ENCODE assay signal across 6 cellular contexts in the genomic region with DNA sequence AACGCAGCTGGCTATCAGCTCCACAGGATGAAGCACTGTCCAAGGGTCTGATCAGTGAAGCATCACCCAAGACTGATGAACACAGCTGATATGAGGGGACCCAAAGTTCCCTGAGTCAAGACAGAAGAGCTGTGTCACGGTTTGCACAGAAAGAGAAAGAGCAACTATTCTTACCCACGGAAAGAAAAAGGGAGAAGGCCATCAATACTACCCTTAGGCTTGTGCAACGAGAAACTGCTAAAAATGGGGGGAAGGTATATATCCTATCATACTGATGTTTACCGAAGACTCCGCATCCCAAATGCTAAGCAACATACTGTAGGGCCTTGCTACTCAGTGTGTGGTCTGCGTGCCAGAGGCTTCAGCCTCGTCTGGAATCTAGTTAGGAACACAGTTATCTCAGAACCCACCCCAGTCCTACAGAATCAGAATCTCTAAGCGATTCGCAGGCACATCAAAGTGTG. TPM values are rescaled to one million over a fixed set of nuclear protein-coding genes. Genes with fewer than 3 reads are reported as not detected.
DNase-seq lines count a peak whose midpoint lies in the region; ATAC-seq and TF ChIP-seq lines count a peak whose summit lies in the region.

No MANE protein-coding gene starts in this region.

- peak overlapping the region; percentile 71 for H3K27ac ChIP-seq in HUES64 (ENCODE audit: low read depth, low read length)
- H3K27ac ChIP-seq in naive thymus-derived CD4-positive, alpha-beta T cell (ENCODE audit: low read depth, low read length): peak overlapping the region; percentile 92

- no peaks in the 10 kb centered on the region for H3K9me3 ChIP-seq in HUES64 (ENCODE audit: insufficient read depth, low read depth, low read length)
- no peaks in the 10 kb centered on the region for H3K9me3 ChIP-seq in naive thymus-derived CD4-positive, alpha-beta T cell (ENCODE audit: control insufficient read depth in 2 of 3, low read length in 3 of 3)

- peak overlapping the region; percentile 88 for H3K9ac ChIP-seq in HUES64 (ENCODE audit: low read depth, low read length)

- 6% methylated on average over 10 of the region's 10 CpGs for WGBS in HUES64

- DNase-seq in astrocyte of the cerebellum (ENCODE audit: low read depth): no peak
- peak in 1 of 9 donors; percentile 23 for DNase-seq in naive thymus-derived CD4-positive, alpha-beta T cell
- DNase-seq in middle frontal gyrus (ENCODE audit: extremely low spot score, low spot score): no peak

- H3K4me3 Mint-ChIP-seq in naive thymus-derived CD4-positive, alpha-beta T cell: peak overlapping the region; percentile 91 to 99 (median 96)

- peaks cover 2% of the 10 kb centered on the region; the same call in 1 of the 2 replicates for H3K4me1 ChIP-seq in HUES64 (ENCODE audit: insufficient read depth, low read length)
- peaks cover 18 to 35% of the 10 kb centered on the region in 2 donors for H3K4me1 ChIP-seq in naive thymus-derived CD4-positive, alpha-beta T cell (ENCODE audit: control insufficient read depth in 2 of 2, insufficient read depth in 2 of 2, low read length in 2 of 2)

- in situ Hi-C loops in astrocyte of the cerebellum (cut with HindIII; ENCODE audit: low sequenced_read_pairs): no loop called here

- TF ChIP-seq CTCF in astrocyte of the cerebellum (IDR thresholded peaks at IDR 0.05; ENCODE audit: low read depth, low read length, missing control alignments): no peak

- H3K36me3 ChIP-seq in HUES64 (ENCODE audit: insufficient read depth, low read length): peaks cover 10% of the 10 kb centered on the region; the same call in 1 of the 2 replicates
- H3K36me3 ChIP-seq in naive thymus-derived CD4-positive, alpha-beta T cell (ENCODE audit: control insufficient read depth in 2 of 3, insufficient read depth in 3 of 3, low read length in 3 of 3): peaks cover 0 to 15% (median 0%) of the 10 kb centered on the region in 3 experiments

- H3K27me3 ChIP-seq in HUES64 (ENCODE audit: insufficient read depth, low read length): no peaks in the 10 kb centered on the region
- H3K27me3 ChIP-seq in naive thymus-derived CD4-positive, alpha-beta T cell (ENCODE audit: control insufficient read depth in 2 of 2, insufficient read depth in 2 of 2, low read length in 2 of 2): no peaks in the 10 kb centered on the region

- H3K4me3 ChIP-seq in HUES64 (ENCODE audit: low read length): peak overlapping the region; percentile 84
- H3K4me3 ChIP-seq in astrocyte of the cerebellum (ENCODE audit: low read depth, low read length): peak overlapping the region; percentile 80
- peak overlapping the region; percentile 99 for H3K4me3 ChIP-seq in naive thymus-derived CD4-positive, alpha-beta T cell (ENCODE audit: low read length)

- H3K27me3 Mint-ChIP-seq in naive thymus-derived CD4-positive, alpha-beta T cell: peaks cover 0 to 4% (median 0%) of the 10 kb centered on the region in 5 donors

- ATAC-seq in naive thymus-derived CD4-positive, alpha-beta T cell: peak; percentile 25
- ATAC-seq in HG03175 (IDR thresholded peaks at IDR 0.05; ENCODE audit: unreplicated experiment) (no peak), HG03521 (IDR thresholded peaks at IDR 0.05; ENCODE audit: unreplicated experiment) (no peak)

- POLR2A ChIA-PET in naive thymus-derived CD4-positive, alpha-beta T cell (lab: Charles Lee): interaction anchor here (0.5 to 7.4 kb wide), 15 partner anchors 11 to 157 kb away, joined by 3 to 72 read pairs (median 5); a partner anchor contains a TSS

- CTCF ChIA-PET in naive thymus-derived CD4-positive, alpha-beta T cell (lab: Charles Lee): interaction anchor here (0.6 to 1.8 kb wide), 4 partner anchors 14 to 87 kb away, joined by 3 to 8 read pairs (median 4); a partner anchor contains a TSS

- intact Hi-C loops in naive thymus-derived CD4-positive, alpha-beta T cell (cut with micrococcal nuclease): loop anchor here (1.0 to 10.0 kb wide), 7 partner anchors 14 to 1057 kb away; a partner anchor contains a TSS

- H3K4me1 Mint-ChIP-seq in naive thymus-derived CD4-positive, alpha-beta T cell: peaks cover 34 to 62% (median 47%) of the 10 kb centered on the region in 7 donors

- peak overlapping the region; percentile 94 to 99 (median 97) for H3K27ac Mint-ChIP-seq in naive thymus-derived CD4-positive, alpha-beta T cell

- H3K9me3 Mint-ChIP-seq in naive thymus-derived CD4-positive, alpha-beta T cell: no peaks in the 10 kb centered on the region

- H3K36me3 Mint-ChIP-seq in naive thymus-derived CD4-positive, alpha-beta T cell: peaks cover 2 to 7% (median 4%) of the 10 kb centered on the region in 5 donors

RNA-seq across cellular contexts. Expression of a gene that starts 0.7 kb away (rescaled TPM):
- polyA plus RNA-seq in HUES64 (2013, experiment 1 of 2): 16.4 TPM
- 16.9 TPM for polyA plus RNA-seq in HUES64 (2013, experiment 2 of 2)
- total RNA-seq in naive thymus-derived CD4-positive, alpha-beta T cell: 10 to 100 TPM; 24.5 to 41.9 (median 30.6) TPM
- polyA plus RNA-seq in naive thymus-derived CD4-positive, alpha-beta T cell: 10 to 100 TPM; 21.2 to 26.3 TPM

RNA-seq across cellular contexts. Expression of a gene that starts 0.7 kb away (rescaled TPM):
- polyA plus RNA-seq in HUES64 (2013, experiment 1 of 2): 4.5 TPM
- 5.1 TPM for polyA plus RNA-seq in HUES64 (2013, experiment 2 of 2)
- total RNA-seq in naive thymus-derived CD4-positive, alpha-beta T cell: 10 to 100 TPM in 2 of 5 experiments, 1 to 10 TPM in 3; 8.3 to 13.8 (median 9.5) TPM
- polyA plus RNA-seq in naive thymus-derived CD4-positive, alpha-beta T cell: 1 to 10 TPM; 5.8 to 8.7 TPM

RNA-seq across cellular contexts. Expression of a gene that starts 14.3 kb away (rescaled TPM):
- polyA plus RNA-seq in HUES64 (2013, experiment 1 of 2): 7.1 TPM
- polyA plus RNA-seq in HUES64 (2013, experiment 2 of 2): 9.7 TPM
- total RNA-seq in naive thymus-derived CD4-positive, alpha-beta T cell: 10 to 100 TPM in 4 of 5 experiments, under 1 TPM in 1; 0.73 to 34.6 (median 22.0) TPM
- polyA plus RNA-seq in naive thymus-derived CD4-positive, alpha-beta T cell: 1 to 10 TPM; 4.4 to 4.8 TPM

RNA-seq across cellular contexts. Expression of a gene that starts 45.5 kb away (rescaled TPM):
- 32.8 TPM for polyA plus RNA-seq in HUES64 (2013, experiment 1 of 2)
- 31.5 TPM for polyA plus RNA-seq in HUES64 (2013, experiment 2 of 2)
- 10 to 100 TPM; 39.4 to 60.3 (median 46.6) TPM for total RNA-seq in naive thymus-derived CD4-positive, alpha-beta T cell
- 10 to 100 TPM; 40.6 to 58.0 TPM for polyA plus RNA-seq in naive thymus-derived CD4-positive, alpha-beta T cell

RNA-seq across cellular contexts. Expression of a gene that starts 50.3 kb away (rescaled TPM):
- polyA plus RNA-seq in HUES64 (2013, experiment 1 of 2): 54.0 TPM
- polyA plus RNA-seq in HUES64 (2013, experiment 2 of 2): 49.3 TPM
- total RNA-seq in naive thymus-derived CD4-positive, alpha-beta T cell: 10 to 100 TPM; 37.7 to 71.2 (median 43.5) TPM
- polyA plus RNA-seq in naive thymus-derived CD4-positive, alpha-beta T cell: 10 to 100 TPM; 50.1 to 62.3 TPM
